16 cellular contexts compared by ENCODE assay signal in the genomic region with DNA sequence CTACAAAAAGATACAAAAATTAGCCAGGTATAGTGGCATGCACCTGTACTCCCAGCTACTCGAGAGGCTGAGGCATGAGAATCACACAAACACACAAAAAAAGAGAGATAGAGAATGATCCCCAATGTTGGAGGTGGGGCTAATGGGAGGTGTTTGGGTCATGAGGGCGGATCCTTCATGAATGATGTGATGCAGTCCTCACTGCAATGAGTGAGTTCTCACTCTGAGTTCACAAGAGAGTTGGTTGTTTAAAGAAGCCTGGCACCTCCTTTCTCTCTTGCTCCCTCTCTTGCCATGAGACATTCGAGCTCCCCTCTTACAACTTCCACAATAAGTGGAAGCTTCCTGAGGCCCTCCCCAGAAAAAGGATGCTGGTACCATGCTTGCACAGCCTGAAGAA. TPM values are rescaled to one million over a fixed set of nuclear protein-coding genes. Genes with fewer than 3 reads are reported as not detected.
DNase-seq lines count a peak whose midpoint lies in the region; ATAC-seq and TF ChIP-seq lines count a peak whose summit lies in the region.
"Had no signal": no experiment of that assay in that cellular context is flagged by ENCODE, and none has a peak within 500 bp of the region (broad histone marks: within the 10 kb centered on the region; RNA-seq: fewer than 3 reads in every experiment).

No MANE protein-coding gene starts in this region.

- H3F3A ChIP-seq in GM23338 (replicated peaks; ENCODE audit: low read depth) (no peaks in the 10 kb centered on the region), PC-9 (ENCODE audit: insufficient read depth, low read depth) (no peaks in the 10 kb centered on the region)

- BruUV-seq in PC-9 (replicated peaks; lab: Mats Ljungman, UMichigan), result no TSS peak

- H3K4me1 ChIP-seq in GM23338 (ENCODE audit: insufficient read depth), result peaks cover 12% of the 10 kb centered on the region
- no peaks in the 10 kb centered on the region for H3K4me1 ChIP-seq in PC-9 (replicated peaks; ENCODE audit: insufficient read depth)
- H3K4me1 ChIP-seq in foreskin keratinocyte, result no peaks in the 10 kb centered on the region

- H3K4me3 ChIP-seq in GM23338 (no peak overlapping the region), PC-9 (no peak overlapping the region)
- H3K4me3 ChIP-seq: GM23248 had no signal

- no peaks in the 10 kb centered on the region for H3K9me3 Mint-ChIP-seq in GM23338
- H3K9me3 Mint-ChIP-seq in glutamatergic neuron (ENCODE audit: unreplicated experiment), result no peaks in the 10 kb centered on the region
- H3K9me3 Mint-ChIP-seq: CD8-positive, alpha-beta memory T cell; HFFc6 had no signal

- TF ChIP-seq CTCF in GM23338 (conservative IDR thresholded peaks at IDR 0.05; ENCODE audit: low read depth in 2 of 2) (no peak), PC-9 (conservative IDR thresholded peaks at IDR 0.05) (no peak), glutamatergic neuron (IDR thresholded peaks at IDR 0.05; ENCODE audit: partially characterized antibody, unreplicated experiment) (no peak), foreskin keratinocyte (conservative IDR thresholded peaks at IDR 0.05) (no peak)

- CTCF ChIA-PET in PC-9 (lab: Charles Lee), result no interaction called here

- H3K79me2 ChIP-seq in GM23338 (replicated peaks; ENCODE audit: insufficient read depth) (peaks cover 54% of the 10 kb centered on the region), PC-9 (ENCODE audit: low read depth) (no peaks in the 10 kb centered on the region)

- H3K36me3 ChIP-seq in GM23338 (ENCODE audit: insufficient read depth) (no peaks in the 10 kb centered on the region), PC-9 (ENCODE audit: low read depth) (no peaks in the 10 kb centered on the region)
- H3K36me3 ChIP-seq: BE2C had no signal

- peak overlapping the region; percentile 49; the same call in 1 of the 2 replicates for H3K27ac Mint-ChIP-seq in GM23338
- peak overlapping the region; percentile 5 for H3K27ac Mint-ChIP-seq in glutamatergic neuron (ENCODE audit: unreplicated experiment)
- H3K27ac Mint-ChIP-seq: CD4-positive, CD25-positive, alpha-beta regulatory T cell; CD8-positive, alpha-beta memory T cell; HFFc6 had no signal

- H3K4me3 Mint-ChIP-seq in GM23338 (no peak overlapping the region), glutamatergic neuron (ENCODE audit: unreplicated experiment) (no peak overlapping the region)
- H3K4me3 Mint-ChIP-seq: CD4-positive, CD25-positive, alpha-beta regulatory T cell; CD8-positive, alpha-beta memory T cell; HFFc6 had no signal

- peaks cover 30% of the 10 kb centered on the region for H3K4me1 Mint-ChIP-seq in GM23338
- H3K4me1 Mint-ChIP-seq in glutamatergic neuron (ENCODE audit: low read depth, unreplicated experiment), result peaks cover 28% of the 10 kb centered on the region
- H3K4me1 Mint-ChIP-seq: CD4-positive, CD25-positive, alpha-beta regulatory T cell; CD8-positive, alpha-beta memory T cell had no signal

- H3K4me2 ChIP-seq in GM23338 (no peak overlapping the region), PC-9 (no peak overlapping the region)

- POLR2A ChIA-PET in PC-9 (lab: Charles Lee; ENCODE audit: unreplicated experiment), result no interaction called here

- no peaks in the 10 kb centered on the region for H3K9me3 ChIP-seq in PC-9 (ENCODE audit: insufficient read depth, low read depth)
- H3K9me3 ChIP-seq: BE2C had no signal

- H3K27ac ChIP-seq in GM23338 (ENCODE audit: low read depth) (0 out of 2 replicates have a peak overlapping the region, but pooled peaks have one; percentile 41), PC-9 (no peak overlapping the region), foreskin keratinocyte (no peak overlapping the region)
- H3K27ac ChIP-seq: GM23248 had no signal

- no peaks in the 10 kb centered on the region for H3K9me2 ChIP-seq in GM23338 (ENCODE audit: insufficient read depth)
- peaks cover 4% of the 10 kb centered on the region; the same call in 1 of the 2 replicates for H3K9me2 ChIP-seq in PC-9 (ENCODE audit: insufficient read depth)

- DNase-seq in GM23338 (ENCODE audit: low spot score) (peak; percentile 15), PC-9 (no peak), glutamatergic neuron (no peak), foreskin keratinocyte (no peak)
- DNase-seq: ACHN; BE2C; C1 segment of cervical spinal cord; CD4-positive, CD25-positive, alpha-beta regulatory T cell; CD8-positive, alpha-beta memory T cell; COR-L47; GM23248; HFFc6; IMR-90 had no signal

- H3K36me3 Mint-ChIP-seq in GM23338 (ENCODE audit: low read depth), result no peaks in the 10 kb centered on the region
- H3K36me3 Mint-ChIP-seq in glutamatergic neuron (ENCODE audit: unreplicated experiment), result no peaks in the 10 kb centered on the region
- H3K36me3 Mint-ChIP-seq: CD4-positive, CD25-positive, alpha-beta regulatory T cell; CD8-positive, alpha-beta memory T cell had no signal

- ATAC-seq in GM23338 (peak; percentile 58; the same call in 2 of the 3 replicates), HG03460 (IDR thresholded peaks at IDR 0.05; ENCODE audit: unreplicated experiment) (no peak), foreskin keratinocyte (no peak), GM21381 (IDR thresholded peaks at IDR 0.05; ENCODE audit: unreplicated experiment) (no peak)
- ATAC-seq: HCT116 had no signal

- peaks cover 13% of the 10 kb centered on the region for H4K20me1 ChIP-seq in GM23338 (replicated peaks; ENCODE audit: insufficient read depth)
- no peaks in the 10 kb centered on the region for H4K20me1 ChIP-seq in PC-9 (ENCODE audit: insufficient read depth)

- H3K27me3 Mint-ChIP-seq in GM23338 (ENCODE audit: insufficient read depth, low read depth, poor library complexity) (no peaks in the 10 kb centered on the region), glutamatergic neuron (ENCODE audit: unreplicated experiment) (no peaks in the 10 kb centered on the region)
- H3K27me3 Mint-ChIP-seq: CD4-positive, CD25-positive, alpha-beta regulatory T cell; CD8-positive, alpha-beta memory T cell had no signal

- intact Hi-C loops in PC-9 (cut with micrococcal nuclease; ENCODE audit: unreplicated experiment), result no loop called here

- H2AFZ ChIP-seq in GM23338, result no peak overlapping the region
- H2AFZ ChIP-seq in PC-9, result peak overlapping the region; percentile 56; the same call in 1 of the 2 replicates
- H2AFZ ChIP-seq: GM23248 had no signal

- H3K27me3 ChIP-seq in GM23338 (ENCODE audit: insufficient read depth) (no peaks in the 10 kb centered on the region), PC-9 (ENCODE audit: insufficient read depth, low read depth) (no peaks in the 10 kb centered on the region), foreskin keratinocyte (no peaks in the 10 kb centered on the region)
- H3K27me3 ChIP-seq: BE2C had no signal

TF ChIP-seq in GM23338, 12 proteins besides CTCF, POLR2A, EP300 and RAD21:
- TF ChIP-seq CREB1 (CRISPR knock-in tag; IDR thresholded peaks at IDR 0.05; ENCODE audit: low read depth), result no peak
- TF ChIP-seq ZNF114 (CRISPR knock-in tag; IDR thresholded peaks at IDR 0.05), result no peak
- no peak for TF ChIP-seq NANOG (IDR thresholded peaks at IDR 0.05; ENCODE audit: borderline replicate concordance)
- TF ChIP-seq, protein P1, sequence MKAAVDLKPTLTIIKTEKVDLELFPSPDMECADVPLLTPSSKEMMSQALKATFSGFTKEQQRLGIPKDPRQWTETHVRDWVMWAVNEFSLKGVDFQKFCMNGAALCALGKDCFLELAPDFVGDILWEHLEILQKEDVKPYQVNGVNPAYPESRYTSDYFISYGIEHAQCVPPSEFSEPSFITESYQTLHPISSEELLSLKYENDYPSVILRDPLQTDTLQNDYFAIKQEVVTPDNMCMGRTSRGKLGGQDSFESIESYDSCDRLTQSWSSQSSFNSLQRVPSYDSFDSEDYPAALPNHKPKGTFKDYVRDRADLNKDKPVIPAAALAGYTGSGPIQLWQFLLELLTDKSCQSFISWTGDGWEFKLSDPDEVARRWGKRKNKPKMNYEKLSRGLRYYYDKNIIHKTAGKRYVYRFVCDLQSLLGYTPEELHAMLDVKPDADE (IDR thresholded peaks at IDR 0.05), result no peak
- TF ChIP-seq POLR2AphosphoS5 (IDR thresholded peaks at IDR 0.05; ENCODE audit: low read depth), result no peak
TF ChIP-seq in GM23338: peak in this region for 0.

RNA-seq across cellular contexts. Expression of gene KCNT2, which starts 17.3 kb away (rescaled TPM):
- 10.1 and 13.4 TPM in 2 replicates for total RNA-seq in GM23338 (2014; rRNA removed; shearing (Covaris generic))
- polyA plus RNA-seq in GM23338 (2016; fragmentation: Nextera tagmentation; extraction: Ambion mirVana) (3.5 and 5.4 TPM in 2 replicates), foreskin keratinocyte (not detected in 2 replicates)
- total RNA-seq in PC-9 (2021) (0.53 and 0.90 TPM in 2 replicates), glutamatergic neuron (ENCODE audit: unreplicated experiment) (126 TPM), foreskin keratinocyte (0.03 TPM in 1 of 2 replicates, not detected in the other)
- total RNA-seq: CD4-positive, CD25-positive, alpha-beta regulatory T cell; CD8-positive, alpha-beta memory T cell had no signal
- polyA plus RNA-seq: CD4-positive, CD25-positive, alpha-beta regulatory T cell; CD8-positive, alpha-beta memory T cell had no signal
